8 cellular contexts compared by ENCODE assay signal in genomic region chr14:81453166-81453766, GRCh38. TPM values are rescaled to one million over a fixed set of nuclear protein-coding genes. Genes with fewer than 3 reads are reported as not detected.
DNase-seq lines count a peak whose midpoint lies in the region; ATAC-seq, FAIRE-seq and TF ChIP-seq lines count a peak whose summit lies in the region.

No MANE protein-coding gene starts in this region.

- peak overlapping the region; percentile 89 for H3K4me2 ChIP-seq in osteoblast (ENCODE audit: insufficient read depth, low read length)

- H3K27me3 Mint-ChIP-seq in CD8-positive, alpha-beta memory T cell, result peaks cover 7 to 28% of the 10 kb centered on the region in 2 donors
- peaks cover 21% of the 10 kb centered on the region for H3K27me3 Mint-ChIP-seq in activated T-cell treated with anti-CD3 and anti-CD28 coated beads, Interleukin-2, amount 50 U/mL, for 4 hours (ENCODE audit: low read depth)

- peak; percentile 85 for FAIRE-seq in GM19239 (lab: Jason Lieb, UNC)

- no peaks in the 10 kb centered on the region for H4K20me1 ChIP-seq in osteoblast (ENCODE audit: insufficient read depth, low read length)

- peak; percentile 62 for ATAC-seq in HG03354 (IDR thresholded peaks at IDR 0.05; ENCODE audit: poor library complexity, severe bottlenecking, unreplicated experiment)
- ATAC-seq in activated T-cell treated with anti-CD3 and anti-CD28 coated beads, Interleukin-2, amount 50 U/mL, for 4 hours, result peak; percentile 72 to 78

- H2AFZ ChIP-seq in osteoblast (ENCODE audit: low read length), result peak overlapping the region; percentile 90

- POLR2A ChIA-PET in CD8-positive, alpha-beta memory T cell (lab: Charles Lee), result interaction anchor here (0.7 kb wide), 1 partner anchor 466 kb away, joined by 3 read pairs; no protein-coding TSS in a partner anchor

- peaks cover 5 to 7% (median 6%) of the 10 kb centered on the region in 3 donors for H3K4me1 Mint-ChIP-seq in CD8-positive, alpha-beta memory T cell
- H3K4me1 Mint-ChIP-seq in activated T-cell treated with anti-CD3 and anti-CD28 coated beads, Interleukin-2, amount 50 U/mL, for 4 hours (ENCODE audit: low read depth), result peaks cover 2% of the 10 kb centered on the region

- H3K79me2 ChIP-seq in osteoblast (ENCODE audit: insufficient read depth, low read length), result no peaks in the 10 kb centered on the region

- no peak overlapping the region for H3K27ac Mint-ChIP-seq in CD8-positive, alpha-beta memory T cell

- peak in 4 of 5 donors; percentile 26 to 62 (median 32) for DNase-seq in CD8-positive, alpha-beta memory T cell
- DNase-seq in GM19239 (ENCODE audit: insufficient read length, low spot score) (peak; percentile 27), NCI-H774 (lab: John Stamatoyannopoulos, UW) (peak; percentile 18), fibroblast of the aortic adventitia (ENCODE audit: low read depth) (peak; percentile 72), osteoblast (ENCODE audit: insufficient read length, low spot score, missing footprints) (no peak), MG63 (no peak)
- DNase-seq in activated T-cell treated with anti-CD3 and anti-CD28 coated beads, Interleukin-2, amount 50 U/mL, for 4 hours, result peak; percentile 29

- no peaks in the 10 kb centered on the region for H3K4me1 ChIP-seq in CD8-positive, alpha-beta memory T cell (ENCODE audit: insufficient read depth, low read length)
- H3K4me1 ChIP-seq in osteoblast (ENCODE audit: insufficient read depth, low read length), result peaks cover 5% of the 10 kb centered on the region

- no peaks in the 10 kb centered on the region for H3K9me3 Mint-ChIP-seq in CD8-positive, alpha-beta memory T cell
- no peaks in the 10 kb centered on the region for H3K9me3 Mint-ChIP-seq in activated T-cell treated with anti-CD3 and anti-CD28 coated beads, Interleukin-2, amount 50 U/mL, for 4 hours

- H3K27me3 ChIP-seq in CD8-positive, alpha-beta memory T cell (ENCODE audit: insufficient read depth, low read length, poor library complexity, severe bottlenecking), result no peaks in the 10 kb centered on the region
- H3K27me3 ChIP-seq in osteoblast (ENCODE audit: insufficient read depth, low read length) (peaks cover 13% of the 10 kb centered on the region), MG63 (no peaks in the 10 kb centered on the region)

- TF ChIP-seq CTCF in fibroblast of the aortic adventitia (IDR thresholded peaks at IDR 0.05; ENCODE audit: insufficient read depth, low read length) (peak; percentile 90), osteoblast (IDR thresholded peaks at IDR 0.05; ENCODE audit: extremely low read depth, low read depth, low read length) (peak; percentile 88)

- H3K4me3 Mint-ChIP-seq in CD8-positive, alpha-beta memory T cell, result peak overlapping the region in 2 of 7 donors; percentile 3 to 32
- no peak overlapping the region for H3K4me3 Mint-ChIP-seq in activated T-cell treated with anti-CD3 and anti-CD28 coated beads, Interleukin-2, amount 50 U/mL, for 4 hours

- H3K36me3 Mint-ChIP-seq in CD8-positive, alpha-beta memory T cell, result peaks cover 0 to under 1% (median 0%) of the 10 kb centered on the region in 3 donors
- no peaks in the 10 kb centered on the region for H3K36me3 Mint-ChIP-seq in activated T-cell treated with anti-CD3 and anti-CD28 coated beads, Interleukin-2, amount 50 U/mL, for 4 hours (ENCODE audit: insufficient read depth)

- no peak overlapping the region for H3K27ac ChIP-seq in CD8-positive, alpha-beta memory T cell (ENCODE audit: low read depth, low read length)
- no peak overlapping the region for H3K27ac ChIP-seq in osteoblast (ENCODE audit: low read depth, low read length)

- no peaks in the 10 kb centered on the region for H3K9me3 ChIP-seq in CD8-positive, alpha-beta memory T cell (ENCODE audit: low read length)
- no peaks in the 10 kb centered on the region for H3K9me3 ChIP-seq in osteoblast (ENCODE audit: low read depth, low read length)
- no peaks in the 10 kb centered on the region for H3K9me3 ChIP-seq in MG63

- CTCF ChIA-PET in CD8-positive, alpha-beta memory T cell (lab: Charles Lee), result interaction anchor here (1.2 to 2.9 kb wide), 5 partner anchors 11 to 189 kb away, joined by 3 to 13 read pairs (median 4); no protein-coding TSS in a partner anchor

- no peaks in the 10 kb centered on the region for H3K36me3 ChIP-seq in CD8-positive, alpha-beta memory T cell (ENCODE audit: insufficient read depth, low read length)
- H3K36me3 ChIP-seq in osteoblast (ENCODE audit: insufficient read depth, low read length) (no peaks in the 10 kb centered on the region), MG63 (no peaks in the 10 kb centered on the region)

- H3K4me3 ChIP-seq in CD8-positive, alpha-beta memory T cell (ENCODE audit: low read length), result no peak overlapping the region
- peak overlapping the region; percentile 3 for H3K4me3 ChIP-seq in fibroblast of the aortic adventitia (ENCODE audit: low read depth, low read length)
- H3K4me3 ChIP-seq in osteoblast (ENCODE audit: insufficient read depth, low read length), result peak overlapping the region; percentile 65
- no peak overlapping the region for H3K4me3 ChIP-seq in MG63

RNA-seq across cellular contexts. Expression of gene STON2, which starts 53.1 kb away (rescaled TPM):
- under 1 TPM in 1 of 2 experiments, not detected in 1; 0.22 TPM for total RNA-seq in CD8-positive, alpha-beta memory T cell
- not detected for polyA plus RNA-seq in CD8-positive, alpha-beta memory T cell
- total RNA-seq in activated T-cell treated with anti-CD3 and anti-CD28 coated beads, Interleukin-2, amount 50 U/mL, for 4 hours, result under 1 TPM; 0.11 to 0.68 (median 0.35) TPM
- 3.3 and 4.5 TPM in 2 replicates for total RNA-seq in fibroblast of the aortic adventitia (ENCODE audit: low replicate concordance)
- 49.6 and 51.0 TPM in 2 replicates for total RNA-seq in osteoblast
- not detected in 2 replicates for total RNA-seq in MG63 (2014; rRNA removed; shearing (Covaris generic); ENCODE audit: low replicate concordance)

Comparison
In these comparisons a context has a peak if more than half of its experiments do, and no peak if none do; other contexts are left out.
1. DNase-seq: peak in CD8-positive, alpha-beta memory T cell (4 of 5), GM19239 (single experiment), NCI-H774 (single experiment), activated T-cell treated with anti-CD3 and anti-CD28 coated beads, Interleukin-2, amount 50 U/mL, for 4 hours (single experiment) and fibroblast of the aortic adventitia (single experiment); none in osteoblast (single experiment) and MG63 (single experiment).
2. H3K4me3 ChIP-seq: peak in fibroblast of the aortic adventitia (single experiment) and osteoblast (single experiment); none in CD8-positive, alpha-beta memory T cell (single experiment) and MG63 (single experiment).